Comparison of ENCODE assay signal across 16 cellular contexts in genomic region chr19:13090511-13091231, GRCh38. TPM values are rescaled to one million over a fixed set of nuclear protein-coding genes. Genes with fewer than 3 reads are reported as not detected.
DNase-seq lines count a peak whose midpoint lies in the region; ATAC-seq and TF ChIP-seq lines count a peak whose summit lies in the region.
"Had no signal": no experiment of that assay in that cellular context is flagged by ENCODE, and none has a peak within 500 bp of the region (broad histone marks: within the 10 kb centered on the region; RNA-seq: fewer than 3 reads in every experiment).

No MANE protein-coding gene starts in this region.

- 42 to 56% (median 50%) methylated on average over 8 to 10 of the region's 10 CpGs for WGBS in ovary, 3 donors

- H3K4me1 ChIP-seq in left ventricle myocardium inferior (peaks cover 77% of the 10 kb centered on the region), ovary (ENCODE audit: insufficient read depth) (peaks cover 29% of the 10 kb centered on the region)

- intact Hi-C loops in left ventricle myocardium inferior (cut with micrococcal nuclease), result loop anchor here (5.0 kb wide), 1 partner anchor 108 kb away; no protein-coding TSS in a partner anchor
- intact Hi-C loops in Right ventricle myocardium inferior (cut with DNase I), result no loop called here
- intact Hi-C loops in ovary (cut with DNase I), result no loop called here

- H3K27ac ChIP-seq in left ventricle myocardium inferior (replicated peaks), result peak overlapping the region; percentile 97
- H3K27ac ChIP-seq in coronary artery, result peak overlapping the region; percentile 83 to 95
- peak overlapping the region; percentile 77 to 87 for H3K27ac ChIP-seq in ovary

- peaks cover 35% of the 10 kb centered on the region for H3K36me3 ChIP-seq in left ventricle myocardium inferior
- H3K36me3 ChIP-seq in ovary, result no peaks in the 10 kb centered on the region

- H3K9me3 ChIP-seq in left ventricle myocardium inferior (replicated peaks), result no peaks in the 10 kb centered on the region
- H3K9me3 ChIP-seq in ovary, result no peaks in the 10 kb centered on the region

- TF ChIP-seq CTCF in left ventricle myocardium inferior (IDR thresholded peaks at IDR 0.05; ENCODE audit: borderline replicate concordance) (no peak), coronary artery (IDR thresholded peaks at IDR 0.05) (no peak), ovary (IDR thresholded peaks at IDR 0.05) (no peak)

- H3K27me3 ChIP-seq in left ventricle myocardium inferior (ENCODE audit: low read depth) (no peaks in the 10 kb centered on the region), ovary (no peaks in the 10 kb centered on the region)

- no peak for TF ChIP-seq EP300 in ovary (IDR thresholded peaks at IDR 0.05)

- TF ChIP-seq POLR2A in ovary (IDR thresholded peaks at IDR 0.05), result no peak

- no peak for DNase-seq in left ventricle myocardium inferior
- DNase-seq in Right ventricle myocardium inferior (ENCODE audit: missing footprints), result no peak
- DNase-seq in coronary artery (ENCODE audit: low spot score), result no peak
- peak in 3 of 5 donors; percentile 50 to 53 (median 52) for DNase-seq in ovary
- no peak for DNase-seq in activated CD8-positive, alpha-beta memory T cell treated with anti-CD3 and anti-CD28 coated beads, Interleukin-2, amount 50 U/mL, for 4 hours
- no peak for DNase-seq in DMS 273 treated with DMSO at 0.1 percent for 48 hours (lab: John Stamatoyannopoulos, UW)
- no peak for DNase-seq in pons (ENCODE audit: low spot score)
- DNase-seq: activated CD4-positive, alpha-beta T cell treated with anti-CD3 and anti-CD28 coated beads, Interleukin-2, amount 10 ng/mL, durations not matched to agents 24 days and 14 days; EL; naive B cell; NCI-H187 treated with DMSO at 0.1 percent for 48 hours; NK-92 treated with Interleukin-12 subunit alpha and Interleukin-12 subunit beta, amount 100 ng/mL, for 24 hours; stimulated activated CD4-positive, alpha-beta T cell treated with anti-CD3 and anti-CD28 coated beads, Interleukin-12 subunit alpha, Interleukin-12 subunit beta, amount 100 ng/mL, for 4 hours; stimulated activated CD8-positive, alpha-beta memory T cell treated with anti-CD3 and anti-CD28 coated beads, Interleukin-4, amount 100 ng/mL, for 48 hours; T-helper 1 cell had no signal

- ATAC-seq in Right ventricle myocardium inferior (no peak), GM21529 (IDR thresholded peaks at IDR 0.05; ENCODE audit: unreplicated experiment) (no peak)

- no peak overlapping the region for H3K4me3 ChIP-seq in left ventricle myocardium inferior
- peak overlapping the region; percentile 8 for H3K4me3 ChIP-seq in coronary artery
- no peak overlapping the region for H3K4me3 ChIP-seq in ovary

RNA-seq across cellular contexts. Expression of gene LYL1, which starts 12.0 kb away (rescaled TPM):
- total RNA-seq in left ventricle myocardium inferior, result 6.3 TPM
- 9.4 TPM for total RNA-seq in Right ventricle myocardium inferior
- 1 to 10 TPM; 2.9 to 7.4 (median 6.7) TPM for total RNA-seq in ovary
- 1 to 10 TPM in 1 of 2 donors, under 1 TPM in 1; 0.90 to 5.0 TPM for polyA plus RNA-seq in ovary

RNA-seq across cellular contexts. Expression of gene TRMT1, which starts 25.9 kb away (rescaled TPM):
- total RNA-seq in left ventricle myocardium inferior (19.6 TPM), Right ventricle myocardium inferior (21.1 TPM), ovary (10 to 100 TPM; 23.6 to 54.8 (median 38.7) TPM)
- polyA plus RNA-seq in ovary, result 10 to 100 TPM in 1 of 2 donors, 1 to 10 TPM in 1; 7.6 to 37.2 TPM

RNA-seq across cellular contexts. Expression of gene NACC1, which starts 27.4 kb away (rescaled TPM):
- total RNA-seq in left ventricle myocardium inferior, result 35.4 TPM
- total RNA-seq in Right ventricle myocardium inferior, result 54.0 TPM
- 10 to 100 TPM in 6 of 7 donors, 1 to 10 TPM in 1; 5.1 to 31.4 (median 21.8) TPM for total RNA-seq in ovary
- 10 to 100 TPM in 1 of 2 donors, 1 to 10 TPM in 1; 3.2 to 14.8 TPM for polyA plus RNA-seq in ovary

RNA-seq across cellular contexts. Expression of gene STX10, which starts 59.5 kb away (rescaled TPM):
- 39.2 TPM for total RNA-seq in left ventricle myocardium inferior
- 34.5 TPM for total RNA-seq in Right ventricle myocardium inferior
- total RNA-seq in ovary, result 10 to 100 TPM; 36.5 to 54.8 (median 43.0) TPM
- 10 to 100 TPM; 15.3 to 57.8 TPM for polyA plus RNA-seq in ovary

RNA-seq across cellular contexts. Expression of gene IER2, which starts 59.5 kb away (rescaled TPM):
- 17.3 TPM for total RNA-seq in left ventricle myocardium inferior
- 18.8 TPM for total RNA-seq in Right ventricle myocardium inferior
- total RNA-seq in ovary, result 100 to 1,000 TPM in 3 of 7 donors, 10 to 100 TPM in 4; 55.3 to 301 (median 82.8) TPM
- 10 to 100 TPM; 47.4 to 64.4 TPM for polyA plus RNA-seq in ovary

Comparison
In these comparisons a context has a peak if more than half of its experiments do, and no peak if none do; other contexts are left out.
1. DNase-seq: peak in ovary (3 of 5); none in left ventricle myocardium inferior (single experiment), Right ventricle myocardium inferior (single experiment), coronary artery (single experiment), activated CD8-positive, alpha-beta memory T cell treated with anti-CD3 and anti-CD28 coated beads, Interleukin-2, amount 50 U/mL, for 4 hours (single experiment), DMS 273 treated with DMSO at 0.1 percent for 48 hours (single experiment) and pons (single experiment).
2. Peak in every context shown above with its lines, with median percentiles within 50 percentile points of each other: H3K27ac ChIP-seq.